11 cellular contexts compared by ENCODE assay signal in genomic region chr7:30984359-30985107, GRCh38. TPM values are rescaled to one million over a fixed set of nuclear protein-coding genes. Genes with fewer than 3 reads are reported as not detected.
DNase-seq lines count a peak whose midpoint lies in the region; ATAC-seq and TF ChIP-seq lines count a peak whose summit lies in the region.
"Had no signal": no experiment of that assay in that cellular context is flagged by ENCODE, and none has a peak within 500 bp of the region (broad histone marks: within the 10 kb centered on the region; RNA-seq: fewer than 3 reads in every experiment).

No MANE protein-coding gene starts in this region.

- no peak overlapping the region for H3K4me3 Mint-ChIP-seq in activated T-helper 2 cell treated with anti-CD3 and anti-CD28 coated beads, Interferon-gamma antibody, Interleukin-2, Interleukin-4, amounts not matched to agents 10 μg/mL and 5 μg/mL and 100 μg/mL, durations not matched to agents 14 hours and 24 hours and 36 hours (ENCODE audit: low read depth)
- H3K4me3 Mint-ChIP-seq: stimulated activated naive CD8-positive, alpha-beta T cell treated with anti-CD3 and anti-CD28 coated beads, Interleukin-15, Interleukin-2, amounts not matched to agents 100 ng/mL and 50 ng/mL, for 24 hours had no signal

- TF ChIP-seq CTCF in left ventricle myocardium inferior (IDR thresholded peaks at IDR 0.05; ENCODE audit: borderline replicate concordance) (no peak), foreskin fibroblast (IDR thresholded peaks at IDR 0.05; ENCODE audit: low read depth, low read length) (no peak), thoracic aorta (IDR thresholded peaks at IDR 0.05) (no peak)

- H3K36me3 ChIP-seq in left ventricle myocardium inferior = no peaks in the 10 kb centered on the region
- no peaks in the 10 kb centered on the region for H3K36me3 ChIP-seq in SK-N-MC (ENCODE audit: insufficient read depth, low read length)
- H3K36me3 ChIP-seq in thoracic aorta = no peaks in the 10 kb centered on the region

- peaks cover 1% of the 10 kb centered on the region for H3K4me1 Mint-ChIP-seq in activated T-helper 2 cell treated with anti-CD3 and anti-CD28 coated beads, Interferon-gamma antibody, Interleukin-2, Interleukin-4, amounts not matched to agents 10 μg/mL and 5 μg/mL and 100 μg/mL, durations not matched to agents 14 hours and 24 hours and 36 hours (ENCODE audit: low read depth)

- no peak overlapping the region for H3K9ac ChIP-seq in SK-N-MC (ENCODE audit: insufficient read length)

- no peaks in the 10 kb centered on the region for H3K36me3 Mint-ChIP-seq in activated T-helper 2 cell treated with anti-CD3 and anti-CD28 coated beads, Interferon-gamma antibody, Interleukin-2, Interleukin-4, amounts not matched to agents 10 μg/mL and 5 μg/mL and 100 μg/mL, durations not matched to agents 14 hours and 24 hours and 36 hours (ENCODE audit: low read depth)

- intact Hi-C loops in Right ventricle myocardium inferior (cut with DNase I) (loop anchor here (5.0 kb wide), 1 partner anchor 73 kb away; no protein-coding TSS in a partner anchor), left ventricle myocardium inferior (cut with micrococcal nuclease) (no loop called here)
- intact Hi-C loops in activated T-helper 2 cell treated with anti-CD3 and anti-CD28 coated beads, Interferon-gamma antibody, Interleukin-2, Interleukin-4, amounts not matched to agents 10 μg/mL and 5 μg/mL and 100 μg/mL, durations not matched to agents 14 hours and 24 hours and 36 hours (cut with micrococcal nuclease) = no loop called here

- no peaks in the 10 kb centered on the region for H3K9me3 Mint-ChIP-seq in activated T-helper 2 cell treated with anti-CD3 and anti-CD28 coated beads, Interferon-gamma antibody, Interleukin-2, Interleukin-4, amounts not matched to agents 10 μg/mL and 5 μg/mL and 100 μg/mL, durations not matched to agents 14 hours and 24 hours and 36 hours
- H3K9me3 Mint-ChIP-seq: stimulated activated naive CD8-positive, alpha-beta T cell treated with anti-CD3 and anti-CD28 coated beads, Interleukin-15, Interleukin-2, amounts not matched to agents 100 ng/mL and 50 ng/mL, for 24 hours had no signal

- peaks cover 22% of the 10 kb centered on the region for H3K4me1 ChIP-seq in left ventricle myocardium inferior
- peaks cover 6 to 20% of the 10 kb centered on the region in 2 donors for H3K4me1 ChIP-seq in thoracic aorta (ENCODE audit: control insufficient read depth in 1 of 2, low read depth in 2 of 2)

- H3K4me3 ChIP-seq in left ventricle myocardium inferior (no peak overlapping the region), SK-N-MC (peak overlapping the region; percentile 45; the same call in 1 of the 2 replicates), foreskin fibroblast (ENCODE audit: low read depth in 1 of 2, low read length in 2 of 2) (no peak overlapping the region), thoracic aorta (peak overlapping the region; percentile 65)

- DNase-seq in Right ventricle myocardium inferior (ENCODE audit: missing footprints) = no peak
- no peak for DNase-seq in left ventricle myocardium inferior
- DNase-seq in SK-N-MC (ENCODE audit: low read depth, low spot score) = no peak
- peak; percentile 41 to 61 for DNase-seq in foreskin fibroblast
- peak; percentile 16 for DNase-seq in thoracic aorta (ENCODE audit: low spot score)
- DNase-seq in activated T-helper 2 cell treated with anti-CD3 and anti-CD28 coated beads, Interferon-gamma antibody, Interleukin-2, Interleukin-4, amounts not matched to agents 10 μg/mL and 5 μg/mL and 100 μg/mL, durations not matched to agents 14 hours and 24 hours and 36 hours (ENCODE audit: low spot score) = no peak

- H3K9me3 ChIP-seq in left ventricle myocardium inferior (replicated peaks) (no peaks in the 10 kb centered on the region), SK-N-MC (ENCODE audit: low read depth, low read length) (no peaks in the 10 kb centered on the region), thoracic aorta (no peaks in the 10 kb centered on the region)

- ATAC-seq in Right ventricle myocardium inferior (peak; percentile 40), thoracic aorta (ENCODE audit: insufficient number of reproducible peaks, low FRiP score, low read depth) (peak; percentile 72), SK-N-SH treated with all-trans-retinoic acid at 6 μM for 48 hours (no peak; the same call in 1 of the 3 replicates), GM21723 (IDR thresholded peaks at IDR 0.05; ENCODE audit: unreplicated experiment) (no peak)

- peaks cover 63% of the 10 kb centered on the region for H3K27me3 ChIP-seq in left ventricle myocardium inferior (ENCODE audit: low read depth)
- H3K27me3 ChIP-seq in thoracic aorta (replicated peaks; ENCODE audit: insufficient read depth) = no peaks in the 10 kb centered on the region

- no peak overlapping the region for H3K27ac Mint-ChIP-seq in activated T-helper 2 cell treated with anti-CD3 and anti-CD28 coated beads, Interferon-gamma antibody, Interleukin-2, Interleukin-4, amounts not matched to agents 10 μg/mL and 5 μg/mL and 100 μg/mL, durations not matched to agents 14 hours and 24 hours and 36 hours
- H3K27ac Mint-ChIP-seq: progenitor cell of endocrine pancreas; stimulated activated naive CD8-positive, alpha-beta T cell treated with anti-CD3 and anti-CD28 coated beads, Interleukin-15, Interleukin-2, amounts not matched to agents 100 ng/mL and 50 ng/mL, for 24 hours; T-helper 17 cell had no signal

- H3K27me3 Mint-ChIP-seq in activated T-helper 2 cell treated with anti-CD3 and anti-CD28 coated beads, Interferon-gamma antibody, Interleukin-2, Interleukin-4, amounts not matched to agents 10 μg/mL and 5 μg/mL and 100 μg/mL, durations not matched to agents 14 hours and 24 hours and 36 hours (ENCODE audit: low read depth) = peaks cover 17% of the 10 kb centered on the region

- H3K27ac ChIP-seq in left ventricle myocardium inferior (replicated peaks) = no peak overlapping the region
- no peak overlapping the region for H3K27ac ChIP-seq in SK-N-MC
- H3K27ac ChIP-seq in thoracic aorta = peak overlapping the region; percentile 51 to 59

TF ChIP-seq in SK-N-SH treated with all-trans-retinoic acid at 6 μM for 48 hours, 23 proteins besides CTCF, POLR2A, EP300 and RAD21 (continues in another document):
- TF ChIP-seq ZFP3 (CRISPR knock-in tag; IDR thresholded peaks at IDR 0.05) (no peak), CSRNP3 (CRISPR knock-in tag; IDR thresholded peaks at IDR 0.05) (no peak), ESRRG (CRISPR knock-in tag; IDR thresholded peaks at IDR 0.05) (no peak), CSDC2 (CRISPR knock-in tag; IDR thresholded peaks at IDR 0.05) (no peak), ZNF8 (CRISPR knock-in tag; IDR thresholded peaks at IDR 0.05) (no peak), ARNTL (CRISPR knock-in tag; IDR thresholded peaks at IDR 0.05; ENCODE audit: borderline replicate concordance, low read depth) (no peak), ZNF70 (CRISPR knock-in tag; IDR thresholded peaks at IDR 0.05) (no peak), ZNF565 (CRISPR knock-in tag; conservative IDR thresholded peaks at IDR 0.05; ENCODE audit: low read depth) (no peak), TOX (CRISPR knock-in tag; IDR thresholded peaks at IDR 0.05; ENCODE audit: borderline replicate concordance) (no peak), BACH2 (CRISPR knock-in tag; IDR thresholded peaks at IDR 0.05; ENCODE audit: borderline replicate concordance) (no peak), ISL1 (CRISPR knock-in tag; IDR thresholded peaks at IDR 0.05) (no peak), ZFP30 (CRISPR knock-in tag; IDR thresholded peaks at IDR 0.05) (no peak), PPARA (CRISPR knock-in tag; IDR thresholded peaks at IDR 0.05; ENCODE audit: borderline replicate concordance) (no peak), TCF4 (CRISPR knock-in tag; IDR thresholded peaks at IDR 0.05; ENCODE audit: borderline replicate concordance) (no peak)
- TF ChIP-seq, protein P1, sequence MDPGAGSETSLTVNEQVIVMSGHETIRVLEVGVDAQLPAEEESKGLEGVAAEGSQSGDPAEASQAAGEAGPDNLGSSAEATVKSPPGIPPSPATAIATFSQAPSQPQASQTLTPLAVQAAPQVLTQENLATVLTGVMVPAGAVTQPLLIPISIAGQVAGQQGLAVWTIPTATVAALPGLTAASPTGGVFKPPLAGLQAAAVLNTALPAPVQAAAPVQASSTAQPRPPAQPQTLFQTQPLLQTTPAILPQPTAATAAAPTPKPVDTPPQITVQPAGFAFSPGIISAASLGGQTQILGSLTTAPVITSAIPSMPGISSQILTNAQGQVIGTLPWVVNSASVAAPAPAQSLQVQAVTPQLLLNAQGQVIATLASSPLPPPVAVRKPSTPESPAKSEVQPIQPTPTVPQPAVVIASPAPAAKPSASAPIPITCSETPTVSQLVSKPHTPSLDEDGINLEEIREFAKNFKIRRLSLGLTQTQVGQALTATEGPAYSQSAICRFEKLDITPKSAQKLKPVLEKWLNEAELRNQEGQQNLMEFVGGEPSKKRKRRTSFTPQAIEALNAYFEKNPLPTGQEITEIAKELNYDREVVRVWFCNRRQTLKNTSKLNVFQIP (CRISPR knock-in tag; IDR thresholded peaks at IDR 0.05; ENCODE audit: borderline replicate concordance, low read depth) = no peak

RNA-seq across cellular contexts. Expression of gene GHRHR, which starts 20.8 kb away (rescaled TPM):
- total RNA-seq in Right ventricle myocardium inferior (not detected), left ventricle myocardium inferior (not detected), thoracic aorta (not detected)
- not detected in 2 replicates for total RNA-seq in activated T-helper 2 cell treated with anti-CD3 and anti-CD28 coated beads, Interferon-gamma antibody, Interleukin-2, Interleukin-4, amounts not matched to agents 10 μg/mL and 5 μg/mL and 100 μg/mL, durations not matched to agents 14 hours and 24 hours and 36 hours
- total RNA-seq: progenitor cell of endocrine pancreas, T-helper 17 cell had no signal

Comparison
In these comparisons a context has a peak if more than half of its experiments do, and no peak if none do; other contexts are left out.
1. ATAC-seq: peak in Right ventricle myocardium inferior (single experiment) and thoracic aorta (single experiment); none in SK-N-SH treated with all-trans-retinoic acid at 6 μM for 48 hours (single experiment) and GM21723 (single experiment).
2. DNase-seq: peak in foreskin fibroblast (2 of 2) and thoracic aorta (single experiment); none in Right ventricle myocardium inferior (single experiment), left ventricle myocardium inferior (single experiment), SK-N-MC (single experiment) and activated T-helper 2 cell treated with anti-CD3 and anti-CD28 coated beads, Interferon-gamma antibody, Interleukin-2, Interleukin-4, amounts not matched to agents 10 μg/mL and 5 μg/mL and 100 μg/mL, durations not matched to agents 14 hours and 24 hours and 36 hours (single experiment).
3. H3K27ac ChIP-seq: peak in thoracic aorta (2 of 2); none in left ventricle myocardium inferior (single experiment) and SK-N-MC (single experiment).
4. H3K4me3 ChIP-seq: peak in SK-N-MC (single experiment) and thoracic aorta (single experiment); none in left ventricle myocardium inferior (single experiment) and foreskin fibroblast (0 of 2).